8 cellular contexts compared by ENCODE assay signal in genomic region chr9:27276182-27277030, GRCh38. TPM values are rescaled to one million over a fixed set of nuclear protein-coding genes. Genes with fewer than 3 reads are reported as not detected.
DNase-seq lines count a peak whose midpoint lies in the region; ATAC-seq and TF ChIP-seq lines count a peak whose summit lies in the region.

No MANE protein-coding gene starts in this region.

- DNase-seq in A172 (ENCODE audit: low spot score), result peak; percentile 55
- DNase-seq in GM10266 (ENCODE audit: extremely low spot score), result peak; percentile 53
- DNase-seq in NCI-H82 (lab: John Stamatoyannopoulos, UW), result peak; percentile 74
- DNase-seq in central memory CD4-positive, alpha-beta T cell, result peak; percentile 19
- DNase-seq in upper lobe of right lung, result no peak
- no peak for DNase-seq in occipital lobe (lab: John Stamatoyannopoulos, UW)

- H3K9ac ChIP-seq in liver (ENCODE audit: low read depth in 1 of 2, low read length in 2 of 2), result no peak overlapping the region

- H3K4me1 ChIP-seq in liver (ENCODE audit: control insufficient read depth in 4 of 4, insufficient read depth in 4 of 4, low read length in 3 of 4), result no peaks in the 10 kb centered on the region
- no peaks in the 10 kb centered on the region for H3K4me1 ChIP-seq in upper lobe of right lung

- H3K36me3 ChIP-seq in liver (ENCODE audit: control insufficient read depth in 4 of 4, insufficient read depth in 3 of 4, low read depth in 1 of 4, low read length in 3 of 4) (no peaks in the 10 kb centered on the region), upper lobe of right lung (no peaks in the 10 kb centered on the region)

- H3K9me3 ChIP-seq in liver (ENCODE audit: control insufficient read depth in 4 of 4, low read length in 3 of 4) (no peaks in the 10 kb centered on the region), upper lobe of right lung (no peaks in the 10 kb centered on the region)

- peak; percentile 88 to 89 for TF ChIP-seq RAD21 in liver (IDR thresholded peaks at IDR 0.05)

- 44% methylated on average over 13 of the region's 13 CpGs for WGBS in liver

- H3K27me3 ChIP-seq in liver (ENCODE audit: control insufficient read depth in 4 of 4, insufficient read depth in 4 of 4, low read length in 3 of 4) (no peaks in the 10 kb centered on the region), upper lobe of right lung (no peaks in the 10 kb centered on the region)

- H3K4me3 ChIP-seq in liver (ENCODE audit: low read depth in 1 of 3, low read length in 3 of 3), result peak overlapping the region in 1 of 3 donors; percentile 28
- H3K4me3 ChIP-seq in upper lobe of right lung, result peak overlapping the region; percentile 27

- TF ChIP-seq CTCF in GM10266 (IDR thresholded peaks at IDR 0.05; ENCODE audit: control insufficient read depth, insufficient read depth, low read depth, missing control alignments) (peak; percentile 65), liver (IDR thresholded peaks at IDR 0.05; ENCODE audit: low read depth, low read length, missing input control) (peak; percentile 72), upper lobe of right lung (IDR thresholded peaks at IDR 0.05) (peak; percentile 74)

- ATAC-seq in HG03565 (IDR thresholded peaks at IDR 0.05; ENCODE audit: unreplicated experiment) (peak; percentile 48), upper lobe of right lung (peak; percentile 77)

- H3K27ac ChIP-seq in liver (ENCODE audit: low read depth in 1 of 2, low read length in 2 of 2) (no peak overlapping the region), upper lobe of right lung (no peak overlapping the region)

- intact Hi-C loops in upper lobe of right lung (cut with DNase I), result no loop called here

TF ChIP-seq in liver, 16 proteins besides CTCF, POLR2A, EP300 and RAD21:
- TF ChIP-seq NR2F2 (IDR thresholded peaks at IDR 0.05) (no peak), TAF1 (conservative IDR thresholded peaks at IDR 0.05) (no peak), REST (IDR thresholded peaks at IDR 0.05) (no peak)

RNA-seq across cellular contexts. Expression of gene EQTN, which starts 20.5 kb away (rescaled TPM):
- total RNA-seq in A172 (2014; rRNA removed; shearing (Covaris generic)), result not detected in 2 replicates
- total RNA-seq in liver (under 1 TPM; 0.08 to 0.14 TPM), upper lobe of right lung (not detected), occipital lobe (1.6 TPM)
- not detected for polyA plus RNA-seq in liver

Comparison
In these comparisons a context has a peak if more than half of its experiments do, and no peak if none do; other contexts are left out.
1. DNase-seq: peak in A172 (single experiment), GM10266 (single experiment), NCI-H82 (single experiment) and central memory CD4-positive, alpha-beta T cell (single experiment); none in upper lobe of right lung (single experiment) and occipital lobe (single experiment).
2. Peak in every context shown above with its lines, with median percentiles within 50 percentile points of each other: CTCF ChIP-seq.